1 cellular context compared by ENCODE assay signal in the genomic region with DNA sequence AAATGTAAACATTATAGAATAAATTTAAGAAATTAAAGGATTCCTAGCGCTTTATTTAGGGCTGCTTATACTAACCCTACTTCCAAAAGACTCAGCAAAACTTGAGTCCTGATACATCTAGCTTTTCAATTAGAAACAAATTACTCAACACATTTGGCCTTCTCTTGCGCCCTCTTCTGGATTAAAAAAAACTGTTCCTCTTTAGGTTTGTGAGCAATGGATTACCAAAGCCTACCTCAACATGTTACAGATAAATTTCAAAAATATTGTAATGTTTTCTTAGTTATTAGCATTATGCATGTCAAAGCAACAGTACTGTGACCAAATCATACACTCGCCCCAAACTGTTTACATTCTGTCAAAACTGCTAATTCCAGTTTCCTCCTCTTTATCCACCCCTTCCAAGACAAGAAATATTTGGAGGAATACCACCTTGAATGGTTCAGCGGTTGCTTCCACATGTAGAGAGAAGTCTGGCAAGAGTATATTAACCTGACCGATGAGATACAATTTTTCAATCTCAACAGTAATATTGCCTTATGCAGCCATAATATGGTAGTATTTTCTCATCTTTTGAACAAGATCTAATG.
TF ChIP-seq lines count a peak whose summit lies in the region.

No MANE protein-coding gene starts in this region.

TF ChIP-seq in HepG2, 621 proteins besides CTCF, POLR2A, EP300 and RAD21:
- TF ChIP-seq ISL2 (CRISPR knock-in tag; IDR thresholded peaks at IDR 0.05) (no peak), NBN (conservative IDR thresholded peaks at IDR 0.05) (no peak), ZNF10 (CRISPR knock-in tag; IDR thresholded peaks at IDR 0.05; ENCODE audit: borderline replicate concordance, low read depth) (no peak), FOSL1 (CRISPR knock-in tag; IDR thresholded peaks at IDR 0.05; ENCODE audit: borderline replicate concordance) (no peak), NFIB (CRISPR knock-in tag; IDR thresholded peaks at IDR 0.05; ENCODE audit: borderline replicate concordance) (no peak), STAG1 (CRISPR knock-in tag; IDR thresholded peaks at IDR 0.05) (peak; percentile 52), ZKSCAN5 (CRISPR knock-in tag; IDR thresholded peaks at IDR 0.05) (no peak), CBX1 (IDR thresholded peaks at IDR 0.05; ENCODE audit: low read depth) (no peak), MIXL1 (CRISPR knock-in tag; IDR thresholded peaks at IDR 0.05) (0 out of 2 replicates have a peak, but pooled peaks have one; percentile 38), ZNF670 (CRISPR knock-in tag; IDR thresholded peaks at IDR 0.05; ENCODE audit: borderline replicate concordance) (no peak), CCAR2 (optimal IDR thresholded peaks at IDR 0.05; ENCODE audit: low read depth, low read length) (no peak), ZNF614 (CRISPR knock-in tag; IDR thresholded peaks at IDR 0.05; ENCODE audit: borderline replicate concordance) (no peak), SAP130 (CRISPR knock-in tag; IDR thresholded peaks at IDR 0.05; ENCODE audit: low read depth) (peak; percentile 36), SMC3 (IDR thresholded peaks at IDR 0.05; ENCODE audit: low read length) (peak; percentile 39; the same call in 1 of the 2 replicates), REXO4 (CRISPR knock-in tag; IDR thresholded peaks at IDR 0.05; ENCODE audit: borderline replicate concordance) (no peak), JUND (CRISPR knock-in tag; IDR thresholded peaks at IDR 0.05) (no peak), ZBTB42 (CRISPR knock-in tag; IDR thresholded peaks at IDR 0.05) (no peak), NONO (IDR thresholded peaks at IDR 0.05) (no peak), NONO (CRISPR knock-in tag; conservative IDR thresholded peaks at IDR 0.05) (no peak), XBP1 (CRISPR knock-in tag; IDR thresholded peaks at IDR 0.05) (no peak), GATAD2A (CRISPR knock-in tag; IDR thresholded peaks at IDR 0.05) (peak; percentile 32; the same call in 1 of the 2 replicates), KMT2A (CRISPR knock-in tag; IDR thresholded peaks at IDR 0.05) (no peak), ZNF354B (CRISPR knock-in tag; IDR thresholded peaks at IDR 0.05) (no peak), ZNF598 (CRISPR knock-in tag; IDR thresholded peaks at IDR 0.05; ENCODE audit: borderline replicate concordance) (no peak), CEBPG (CRISPR knock-in tag; IDR thresholded peaks at IDR 0.05) (peak; percentile 62), CREB1 (IDR thresholded peaks at IDR 0.05) (no peak), CREB1 (CRISPR knock-in tag; IDR thresholded peaks at IDR 0.05) (peak; percentile 50), SP2 (CRISPR knock-in tag; IDR thresholded peaks at IDR 0.05) (no peak)
- TF ChIP-seq, protein P1, sequence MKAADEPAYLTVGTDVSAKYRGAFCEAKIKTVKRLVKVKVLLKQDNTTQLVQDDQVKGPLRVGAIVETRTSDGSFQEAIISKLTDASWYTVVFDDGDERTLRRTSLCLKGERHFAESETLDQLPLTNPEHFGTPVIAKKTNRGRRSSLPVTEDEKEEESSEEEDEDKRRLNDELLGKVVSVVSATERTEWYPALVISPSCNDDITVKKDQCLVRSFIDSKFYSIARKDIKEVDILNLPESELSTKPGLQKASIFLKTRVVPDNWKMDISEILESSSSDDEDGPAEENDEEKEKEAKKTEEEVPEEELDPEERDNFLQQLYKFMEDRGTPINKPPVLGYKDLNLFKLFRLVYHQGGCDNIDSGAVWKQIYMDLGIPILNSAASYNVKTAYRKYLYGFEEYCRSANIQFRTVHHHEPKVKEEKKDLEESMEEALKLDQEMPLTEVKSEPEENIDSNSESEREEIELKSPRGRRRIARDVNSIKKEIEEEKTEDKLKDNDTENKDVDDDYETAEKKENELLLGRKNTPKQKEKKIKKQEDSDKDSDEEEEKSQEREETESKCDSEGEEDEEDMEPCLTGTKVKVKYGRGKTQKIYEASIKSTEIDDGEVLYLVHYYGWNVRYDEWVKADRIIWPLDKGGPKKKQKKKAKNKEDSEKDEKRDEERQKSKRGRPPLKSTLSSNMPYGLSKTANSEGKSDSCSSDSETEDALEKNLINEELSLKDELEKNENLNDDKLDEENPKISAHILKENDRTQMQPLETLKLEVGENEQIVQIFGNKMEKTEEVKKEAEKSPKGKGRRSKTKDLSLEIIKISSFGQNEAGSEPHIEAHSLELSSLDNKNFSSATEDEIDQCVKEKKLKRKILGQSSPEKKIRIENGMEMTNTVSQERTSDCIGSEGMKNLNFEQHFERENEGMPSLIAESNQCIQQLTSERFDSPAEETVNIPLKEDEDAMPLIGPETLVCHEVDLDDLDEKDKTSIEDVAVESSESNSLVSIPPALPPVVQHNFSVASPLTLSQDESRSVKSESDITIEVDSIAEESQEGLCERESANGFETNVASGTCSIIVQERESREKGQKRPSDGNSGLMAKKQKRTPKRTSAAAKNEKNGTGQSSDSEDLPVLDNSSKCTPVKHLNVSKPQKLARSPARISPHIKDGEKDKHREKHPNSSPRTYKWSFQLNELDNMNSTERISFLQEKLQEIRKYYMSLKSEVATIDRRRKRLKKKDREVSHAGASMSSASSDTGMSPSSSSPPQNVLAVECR (CRISPR knock-in tag; IDR thresholded peaks at IDR 0.05; ENCODE audit: borderline replicate concordance) = 0 out of 2 replicates have a peak, but pooled peaks have one; percentile 10
- TF ChIP-seq, protein P2, sequence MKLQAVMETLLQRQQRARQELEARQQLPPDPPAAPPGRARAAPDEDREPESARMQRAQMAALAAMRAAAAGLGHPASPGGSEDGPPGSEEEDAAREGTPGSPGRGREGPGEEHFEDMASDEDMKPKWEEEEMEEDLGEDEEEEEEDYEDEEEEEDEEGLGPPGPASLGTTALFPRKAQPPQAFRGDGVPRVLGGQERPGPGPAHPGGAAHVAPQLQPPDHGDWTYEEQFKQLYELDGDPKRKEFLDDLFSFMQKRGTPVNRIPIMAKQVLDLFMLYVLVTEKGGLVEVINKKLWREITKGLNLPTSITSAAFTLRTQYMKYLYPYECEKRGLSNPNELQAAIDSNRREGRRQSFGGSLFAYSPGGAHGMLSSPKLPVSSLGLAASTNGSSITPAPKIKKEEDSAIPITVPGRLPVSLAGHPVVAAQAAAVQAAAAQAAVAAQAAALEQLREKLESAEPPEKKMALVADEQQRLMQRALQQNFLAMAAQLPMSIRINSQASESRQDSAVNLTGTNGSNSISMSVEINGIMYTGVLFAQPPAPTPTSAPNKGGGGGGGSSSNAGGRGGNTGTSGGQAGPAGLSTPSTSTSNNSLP (IDR thresholded peaks at IDR 0.05; ENCODE audit: low read depth, low read length) = peak; percentile 90
- TF ChIP-seq, protein P3, sequence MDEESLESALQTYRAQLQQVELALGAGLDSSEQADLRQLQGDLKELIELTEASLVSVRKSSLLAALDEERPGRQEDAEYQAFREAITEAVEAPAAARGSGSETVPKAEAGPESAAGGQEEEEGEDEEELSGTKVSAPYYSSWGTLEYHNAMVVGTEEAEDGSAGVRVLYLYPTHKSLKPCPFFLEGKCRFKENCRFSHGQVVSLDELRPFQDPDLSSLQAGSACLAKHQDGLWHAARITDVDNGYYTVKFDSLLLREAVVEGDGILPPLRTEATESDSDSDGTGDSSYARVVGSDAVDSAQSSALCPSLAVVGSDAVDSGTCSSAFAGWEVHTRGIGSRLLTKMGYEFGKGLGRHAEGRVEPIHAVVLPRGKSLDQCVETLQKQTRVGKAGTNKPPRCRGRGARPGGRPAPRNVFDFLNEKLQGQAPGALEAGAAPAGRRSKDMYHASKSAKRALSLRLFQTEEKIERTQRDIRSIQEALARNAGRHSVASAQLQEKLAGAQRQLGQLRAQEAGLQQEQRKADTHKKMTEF (CRISPR knock-in tag; IDR thresholded peaks at IDR 0.05) = peak; percentile 7; the same call in 1 of the 2 replicates
- TF ChIP-seq, protein P4, sequence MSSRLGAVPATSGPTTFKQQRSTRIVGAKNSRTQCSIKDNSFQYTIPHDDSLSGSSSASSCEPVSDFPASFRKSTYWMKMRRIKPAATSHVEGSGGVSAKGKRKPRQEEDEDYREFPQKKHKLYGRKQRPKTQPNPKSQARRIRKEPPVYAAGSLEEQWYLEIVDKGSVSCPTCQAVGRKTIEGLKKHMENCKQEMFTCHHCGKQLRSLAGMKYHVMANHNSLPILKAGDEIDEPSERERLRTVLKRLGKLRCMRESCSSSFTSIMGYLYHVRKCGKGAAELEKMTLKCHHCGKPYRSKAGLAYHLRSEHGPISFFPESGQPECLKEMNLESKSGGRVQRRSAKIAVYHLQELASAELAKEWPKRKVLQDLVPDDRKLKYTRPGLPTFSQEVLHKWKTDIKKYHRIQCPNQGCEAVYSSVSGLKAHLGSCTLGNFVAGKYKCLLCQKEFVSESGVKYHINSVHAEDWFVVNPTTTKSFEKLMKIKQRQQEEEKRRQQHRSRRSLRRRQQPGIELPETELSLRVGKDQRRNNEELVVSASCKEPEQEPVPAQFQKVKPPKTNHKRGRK (CRISPR knock-in tag; IDR thresholded peaks at IDR 0.05) = no peak
- TF ChIP-seq, protein P5, sequence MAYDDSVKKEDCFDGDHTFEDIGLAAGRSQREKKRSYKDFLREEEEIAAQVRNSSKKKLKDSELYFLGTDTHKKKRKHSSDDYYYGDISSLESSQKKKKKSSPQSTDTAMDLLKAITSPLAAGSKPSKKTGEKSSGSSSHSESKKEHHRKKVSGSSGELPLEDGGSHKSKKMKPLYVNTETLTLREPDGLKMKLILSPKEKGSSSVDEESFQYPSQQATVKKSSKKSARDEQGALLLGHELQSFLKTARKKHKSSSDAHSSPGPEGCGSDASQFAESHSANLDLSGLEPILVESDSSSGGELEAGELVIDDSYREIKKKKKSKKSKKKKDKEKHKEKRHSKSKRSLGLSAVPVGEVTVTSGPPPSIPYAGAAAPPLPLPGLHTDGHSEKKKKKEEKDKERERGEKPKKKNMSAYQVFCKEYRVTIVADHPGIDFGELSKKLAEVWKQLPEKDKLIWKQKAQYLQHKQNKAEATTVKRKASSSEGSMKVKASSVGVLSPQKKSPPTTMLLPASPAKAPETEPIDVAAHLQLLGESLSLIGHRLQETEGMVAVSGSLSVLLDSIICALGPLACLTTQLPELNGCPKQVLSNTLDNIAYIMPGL (CRISPR knock-in tag; IDR thresholded peaks at IDR 0.05; ENCODE audit: borderline replicate concordance in 1 of 2, low read depth in 1 of 2) = peak; percentile 33 to 59; a peak in 1 of 4 replicates
- TF ChIP-seq, protein P6, sequence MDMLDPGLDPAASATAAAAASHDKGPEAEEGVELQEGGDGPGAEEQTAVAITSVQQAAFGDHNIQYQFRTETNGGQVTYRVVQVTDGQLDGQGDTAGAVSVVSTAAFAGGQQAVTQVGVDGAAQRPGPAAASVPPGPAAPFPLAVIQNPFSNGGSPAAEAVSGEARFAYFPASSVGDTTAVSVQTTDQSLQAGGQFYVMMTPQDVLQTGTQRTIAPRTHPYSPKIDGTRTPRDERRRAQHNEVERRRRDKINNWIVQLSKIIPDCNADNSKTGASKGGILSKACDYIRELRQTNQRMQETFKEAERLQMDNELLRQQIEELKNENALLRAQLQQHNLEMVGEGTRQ (IDR thresholded peaks at IDR 0.05; ENCODE audit: low read depth, low read length) = no peak
- TF ChIP-seq, protein P6 (CRISPR knock-in tag; IDR thresholded peaks at IDR 0.05; ENCODE audit: borderline replicate concordance) = no peak
